In genomic region chr3:49339947-49340800, GRCh38 we compare ENCODE assay signal across 8 cellular contexts. TPM values are rescaled to one million over a fixed set of nuclear protein-coding genes. Genes with fewer than 3 reads are reported as not detected.
DNase-seq lines count a peak whose midpoint lies in the region; ATAC-seq and TF ChIP-seq lines count a peak whose summit lies in the region.

A gene with protein sequence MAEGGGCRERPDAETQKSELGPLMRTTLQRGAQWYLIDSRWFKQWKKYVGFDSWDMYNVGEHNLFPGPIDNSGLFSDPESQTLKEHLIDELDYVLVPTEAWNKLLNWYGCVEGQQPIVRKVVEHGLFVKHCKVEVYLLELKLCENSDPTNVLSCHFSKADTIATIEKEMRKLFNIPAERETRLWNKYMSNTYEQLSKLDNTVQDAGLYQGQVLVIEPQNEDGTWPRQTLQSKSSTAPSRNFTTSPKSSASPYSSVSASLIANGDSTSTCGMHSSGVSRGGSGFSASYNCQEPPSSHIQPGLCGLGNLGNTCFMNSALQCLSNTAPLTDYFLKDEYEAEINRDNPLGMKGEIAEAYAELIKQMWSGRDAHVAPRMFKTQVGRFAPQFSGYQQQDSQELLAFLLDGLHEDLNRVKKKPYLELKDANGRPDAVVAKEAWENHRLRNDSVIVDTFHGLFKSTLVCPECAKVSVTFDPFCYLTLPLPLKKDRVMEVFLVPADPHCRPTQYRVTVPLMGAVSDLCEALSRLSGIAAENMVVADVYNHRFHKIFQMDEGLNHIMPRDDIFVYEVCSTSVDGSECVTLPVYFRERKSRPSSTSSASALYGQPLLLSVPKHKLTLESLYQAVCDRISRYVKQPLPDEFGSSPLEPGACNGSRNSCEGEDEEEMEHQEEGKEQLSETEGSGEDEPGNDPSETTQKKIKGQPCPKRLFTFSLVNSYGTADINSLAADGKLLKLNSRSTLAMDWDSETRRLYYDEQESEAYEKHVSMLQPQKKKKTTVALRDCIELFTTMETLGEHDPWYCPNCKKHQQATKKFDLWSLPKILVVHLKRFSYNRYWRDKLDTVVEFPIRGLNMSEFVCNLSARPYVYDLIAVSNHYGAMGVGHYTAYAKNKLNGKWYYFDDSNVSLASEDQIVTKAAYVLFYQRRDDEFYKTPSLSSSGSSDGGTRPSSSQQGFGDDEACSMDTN (minus strand): TSS chr3:49340053. CDS start chr3:49340024, 29 bp downstream.

- peak; percentile 23 for TF ChIP-seq EP300 in transverse colon (IDR thresholded peaks at IDR 0.05; ENCODE audit: low read depth)

- ATAC-seq in HG02840 (IDR thresholded peaks at IDR 0.05; ENCODE audit: low FRiP score, unreplicated experiment) = peak; percentile 74
- ATAC-seq in activated naive CD8-positive, alpha-beta T cell treated with anti-CD3 and anti-CD28 coated beads, Interleukin-2, amount 50 U/mL, for 24 hours = peak; percentile 94

- H3K4me3 ChIP-seq in GM12875 (ENCODE audit: low read depth, low read length) (peak within 1 kb of the TSS; percentile 94), transverse colon (peak within 1 kb of the TSS; percentile 62 to 90 (median 86))

- WGBS in transverse colon (ENCODE audit: low coverage in 1 of 2), 2 donors = 8 to 10% methylated on average over 6 to 48 of the region's 70 CpGs

- H3K4me3 Mint-ChIP-seq in activated naive CD8-positive, alpha-beta T cell treated with anti-CD3 and anti-CD28 coated beads, Interleukin-2, amount 50 U/mL, for 24 hours = peak within 1 kb of the TSS; percentile 97

- DNase-seq in NCI-H1436 (lab: John Stamatoyannopoulos, UW) (peak; percentile 57), SW480 (ENCODE audit: low spot score) (peak; percentile 96), cardiac septum (ENCODE audit: low spot score) (peak; percentile 96), pons (ENCODE audit: low spot score) (peak; percentile 70), transverse colon (peak; percentile 95)
- DNase-seq in activated naive CD8-positive, alpha-beta T cell treated with anti-CD3 and anti-CD28 coated beads, Interleukin-2, amount 50 U/mL, for 24 hours = peak; percentile 95

- peaks cover 9% of the 10 kb centered on the region for H3K36me3 Mint-ChIP-seq in activated naive CD8-positive, alpha-beta T cell treated with anti-CD3 and anti-CD28 coated beads, Interleukin-2, amount 50 U/mL, for 24 hours (ENCODE audit: low read depth)

- intact Hi-C loops in cardiac septum (cut with DNase I) (loop anchor here (1.0 to 5.0 kb wide), 6 partner anchors 17 to 169 kb away; partner anchors contain the start of genes KLHDC8B, NICN1, RHOA and TCTA), transverse colon (cut with DNase I; ENCODE audit: low total_unique reads) (loop anchor here (2.0 to 10.0 kb wide), 2 partner anchors 71 to 105 kb away; partner anchors contain the start of gene RHOA)

- peaks cover 0 to 4% (median 1%) of the 10 kb centered on the region in 4 donors for H3K36me3 ChIP-seq in transverse colon

- peaks cover 4% of the 10 kb centered on the region for H3K9me3 Mint-ChIP-seq in activated naive CD8-positive, alpha-beta T cell treated with anti-CD3 and anti-CD28 coated beads, Interleukin-2, amount 50 U/mL, for 24 hours

- H3K27me3 Mint-ChIP-seq in activated naive CD8-positive, alpha-beta T cell treated with anti-CD3 and anti-CD28 coated beads, Interleukin-2, amount 50 U/mL, for 24 hours = no peaks in the 10 kb centered on the region

- no peaks in the 10 kb centered on the region for H3K27me3 ChIP-seq in transverse colon

- H3K4me1 ChIP-seq in transverse colon = peaks cover 5 to 45% (median 25%) of the 10 kb centered on the region in 4 donors

- H3K27ac Mint-ChIP-seq in activated naive CD8-positive, alpha-beta T cell treated with anti-CD3 and anti-CD28 coated beads, Interleukin-2, amount 50 U/mL, for 24 hours = peak within 1 kb of the TSS; percentile 97

- TF ChIP-seq CTCF in GM12875 (IDR thresholded peaks at IDR 0.05; ENCODE audit: borderline replicate concordance, insufficient read depth, low read depth, low read length) (peak; percentile 72), transverse colon (IDR thresholded peaks at IDR 0.05) (peak; percentile 14 to 49 (median 29))

- TF ChIP-seq POLR2A in transverse colon (IDR thresholded peaks at IDR 0.05) = peak; percentile 84

- H3K9me3 ChIP-seq in transverse colon = no peaks in the 10 kb centered on the region

- H3K27ac ChIP-seq in transverse colon = peak within 1 kb of the TSS; percentile 91 to 99 (median 94)

- in situ Hi-C loops in transverse colon (cut with MboI; ENCODE audit: low pct_ligation_motif_present in 1 of 4, low pct_unique_long_range_greater_than_20kb in 1 of 4, low sequenced_read_pairs in 3 of 4) = loop anchor here (10.0 to 25.0 kb wide), 2 partner anchors 97 to 105 kb away; partner anchors contain the start of gene NICN1 (in 2 of the 4)

- H3K4me1 Mint-ChIP-seq in activated naive CD8-positive, alpha-beta T cell treated with anti-CD3 and anti-CD28 coated beads, Interleukin-2, amount 50 U/mL, for 24 hours = peaks cover 55% of the 10 kb centered on the region

RNA-seq across cellular contexts. Expression of the gene that starts here (rescaled TPM):
- total RNA-seq in cardiac septum (44.5 TPM), transverse colon (10 to 100 TPM; 11.1 to 39.6 (median 27.0) TPM)

Comparison
In these comparisons a context has a peak if more than half of its experiments do, and no peak if none do; other contexts are left out.
1. Peak in every context shown above with its lines: DNase-seq, ATAC-seq, H3K4me3 ChIP-seq and H3K27ac ChIP-seq.